ENCODE assay signal across 15 cellular contexts in the genomic region with DNA sequence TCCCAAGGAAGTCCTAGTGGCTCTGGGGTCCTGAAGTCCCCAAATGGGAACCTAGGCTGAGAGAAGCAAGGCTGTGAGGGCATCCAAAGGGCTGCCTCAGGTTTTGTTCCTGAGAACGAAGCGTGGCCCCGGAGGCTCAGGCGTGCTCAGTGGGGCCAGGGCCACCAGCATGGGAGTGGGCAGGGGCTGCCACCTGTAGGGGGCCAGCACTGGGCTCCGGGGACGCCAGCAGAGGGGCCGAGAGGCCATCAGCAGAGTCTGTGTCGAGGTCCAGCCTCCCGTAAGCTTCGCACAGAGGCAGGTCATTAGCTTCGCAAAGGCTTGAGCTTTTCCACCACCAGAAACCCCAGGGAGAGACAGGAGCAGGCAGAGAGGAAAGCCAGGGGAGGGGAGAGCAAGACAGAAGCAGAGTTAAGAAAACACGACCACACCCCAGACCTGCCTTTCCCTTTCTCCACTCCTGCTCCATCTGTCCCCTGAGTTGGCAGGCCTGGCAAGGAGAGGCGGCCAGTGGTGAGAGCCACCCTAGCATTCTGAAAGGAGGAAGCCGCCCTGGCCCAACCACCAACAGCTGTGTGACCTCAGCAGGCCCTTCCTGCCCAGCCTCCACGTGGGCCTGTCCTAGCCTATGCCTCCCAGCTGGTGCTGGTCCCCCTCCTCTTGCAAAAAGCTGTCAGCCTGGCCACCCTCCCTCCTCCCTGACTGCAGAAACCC. TPM values are rescaled to one million over a fixed set of nuclear protein-coding genes. Genes with fewer than 3 reads are reported as not detected.
DNase-seq lines count a peak whose midpoint lies in the region; ATAC-seq and TF ChIP-seq lines count a peak whose summit lies in the region.
"Had no signal": no experiment of that assay in that cellular context is flagged by ENCODE, and none has a peak within 500 bp of the region (broad histone marks: within the 10 kb centered on the region; RNA-seq: fewer than 3 reads in every experiment).

No MANE protein-coding gene starts in this region.

- no peaks in the 10 kb centered on the region for H3K9me3 ChIP-seq in T-helper 17 cell (ENCODE audit: control insufficient read depth, low read length, poor library complexity, severe bottlenecking)
- H3K9me3 ChIP-seq: BE2C had no signal

- peak; percentile 76 for DNase-seq in CD1c-positive myeloid dendritic cell (ENCODE audit: extremely low spot score)
- no peak for DNase-seq in T-helper 17 cell
- peak; percentile 49 for DNase-seq in left cardiac atrium
- DNase-seq in neural crest cell (ENCODE audit: low read depth, low spot score), result no peak
- no peak for DNase-seq in GM13977 (ENCODE audit: low spot score)
- DNase-seq in NCI-H2081 treated with DMSO at 0.1 percent for 48 hours (lab: John Stamatoyannopoulos, UW), result no peak
- DNase-seq: BE2C; effector CD8-positive, alpha-beta T cell; IMR-90; NCI-H2171; PC-3; stimulated activated CD4-positive, alpha-beta T cell treated with anti-CD3 and anti-CD28 coated beads, Interleukin-12 subunit alpha, Interleukin-12 subunit beta, amount 100 ng/mL, for 4 hours; T-helper 9 cell had no signal

- H3K27me3 Mint-ChIP-seq in T-helper 17 cell (no peaks in the 10 kb centered on the region), neural crest cell (ENCODE audit: low read depth) (no peaks in the 10 kb centered on the region)

- H3K4me3 Mint-ChIP-seq in T-helper 17 cell (no peak overlapping the region), neural crest cell (peak overlapping the region; percentile 53)

- H3K36me3 Mint-ChIP-seq in T-helper 17 cell (ENCODE audit: low read depth), result peaks cover 2% of the 10 kb centered on the region
- H3K36me3 Mint-ChIP-seq in neural crest cell (ENCODE audit: low read depth), result peaks cover 10% of the 10 kb centered on the region

- H3K9me3 Mint-ChIP-seq in neural crest cell, result no peaks in the 10 kb centered on the region

- in situ Hi-C loops in GM13977 (cut with MboI; ENCODE audit: low pct_unique_long_range_greater_than_20kb, low sequenced_read_pairs, unreplicated experiment), result no loop called here

- ATAC-seq in T-helper 17 cell, result peak; percentile 16
- peak; percentile 45 to 56 for ATAC-seq in left cardiac atrium
- no peak for ATAC-seq in HG02938 (IDR thresholded peaks at IDR 0.05; ENCODE audit: unreplicated experiment)
- no peak for ATAC-seq in HG03571 (IDR thresholded peaks at IDR 0.05; ENCODE audit: unreplicated experiment)
- ATAC-seq: PC-3 had no signal

- TF ChIP-seq CTCF in neural crest cell (conservative IDR thresholded peaks at IDR 0.05) (no peak), GM13977 (IDR thresholded peaks at IDR 0.05; ENCODE audit: extremely low read depth, insufficient read depth, missing control alignments) (no peak)

- H3K27ac Mint-ChIP-seq in T-helper 17 cell, result peak overlapping the region; percentile 79
- H3K27ac Mint-ChIP-seq in neural crest cell (ENCODE audit: unreplicated experiment), result no peak overlapping the region

- intact Hi-C loops in left cardiac atrium (cut with DNase I), result no loop called here

- H3K4me1 Mint-ChIP-seq in T-helper 17 cell (peaks cover 25% of the 10 kb centered on the region), neural crest cell (peaks cover 7% of the 10 kb centered on the region)

RNA-seq across cellular contexts. Expression of gene SURF6, which starts 5.5 kb away (rescaled TPM):
- total RNA-seq in T-helper 17 cell, result 10 to 100 TPM; 13.6 to 14.0 TPM
- total RNA-seq in left cardiac atrium, result 10 to 100 TPM; 11.1 to 12.2 TPM
- 22.4 and 23.9 TPM in 2 replicates for total RNA-seq in neural crest cell

RNA-seq across cellular contexts. Expression of gene MED22, which starts 6.4 kb away (rescaled TPM):
- 10 to 100 TPM; 23.4 to 23.6 TPM for total RNA-seq in T-helper 17 cell
- total RNA-seq in left cardiac atrium, result 10 to 100 TPM; 18.2 to 22.7 TPM
- total RNA-seq in neural crest cell, result 69.7 and 70.6 TPM in 2 replicates

RNA-seq across cellular contexts. Expression of gene RPL7A, which starts 6.5 kb away (rescaled TPM):
- total RNA-seq in T-helper 17 cell, result 1,000 to 10,000 TPM; 2,417 to 2,552 TPM
- 1,000 to 10,000 TPM; 1,074 to 1,076 TPM for total RNA-seq in left cardiac atrium
- 2,746 and 2,748 TPM in 2 replicates for total RNA-seq in neural crest cell

RNA-seq across cellular contexts. Expression of gene SURF1, which starts 14.8 kb away (rescaled TPM):
- total RNA-seq in T-helper 17 cell (10 to 100 TPM; 34.9 to 46.9 TPM), left cardiac atrium (10 to 100 TPM; 34.1 to 42.5 TPM), neural crest cell (32.0 and 32.1 TPM in 2 replicates)

RNA-seq across cellular contexts. Expression of gene SURF2, which starts 14.8 kb away (rescaled TPM):
- total RNA-seq in T-helper 17 cell (10 to 100 TPM; 14.1 to 16.0 TPM), left cardiac atrium (10 to 100 TPM; 10.6 to 15.5 TPM), neural crest cell (31.8 and 34.3 TPM in 2 replicates)

Comparison
In these comparisons a context has a peak if more than half of its experiments do, and no peak if none do; other contexts are left out.
1. DNase-seq: peak in CD1c-positive myeloid dendritic cell (single experiment) and left cardiac atrium (single experiment); none in T-helper 17 cell (0 of 3), neural crest cell (single experiment), GM13977 (single experiment) and NCI-H2081 treated with DMSO at 0.1 percent for 48 hours (single experiment).
2. ATAC-seq: peak in T-helper 17 cell (single experiment) and left cardiac atrium (2 of 2); none in HG02938 (single experiment) and HG03571 (single experiment).